ENCODE assay signal across 13 cellular contexts in the genomic region with DNA sequence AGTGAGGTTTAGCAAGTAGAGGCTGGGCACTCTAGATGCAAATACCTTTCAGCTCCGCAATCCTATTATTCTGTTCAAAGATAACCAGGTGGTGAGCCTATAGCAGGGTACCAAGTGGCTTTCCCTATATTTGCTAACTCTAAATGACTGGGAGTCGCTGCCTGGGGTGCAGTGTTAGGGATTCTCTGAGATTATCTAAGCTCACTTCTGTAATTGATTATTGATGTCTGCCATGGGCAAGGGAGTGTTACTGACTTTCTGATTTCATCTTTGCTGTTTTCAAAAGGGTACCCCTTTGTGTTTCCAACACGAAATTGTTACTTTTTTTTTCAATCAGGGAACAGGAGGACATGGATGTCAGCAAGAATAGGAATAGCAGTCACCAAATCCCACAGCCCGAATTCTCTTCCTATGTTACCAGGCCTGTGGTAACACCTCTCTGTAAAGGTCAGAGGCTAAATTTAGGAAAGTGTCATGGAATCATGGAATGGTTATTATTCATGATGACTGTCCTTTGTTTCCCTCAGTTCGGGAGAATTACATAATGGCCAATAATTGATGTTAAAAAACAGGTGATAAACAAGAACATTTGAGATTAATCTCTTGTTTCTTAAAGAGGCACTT.
"Had no signal": no experiment of that assay in that cellular context is flagged by ENCODE, and none has a peak within 500 bp of the region (broad histone marks: within the 10 kb centered on the region; RNA-seq: fewer than 3 reads in every experiment).

No MANE protein-coding gene starts in this region.

- H3K4me2 ChIP-seq: hepatocyte had no signal

- H3K27me3 ChIP-seq: dorsolateral prefrontal cortex, hepatocyte, pancreas had no signal

- DNase-seq: activated B cell treated with CpG ODN at 0.5 μM for 24 hours; activated CD4-positive, alpha-beta T cell treated with anti-CD3 and anti-CD28 coated beads, Interleukin-2, amount 10 ng/mL, durations not matched to agents 7 days and 5 days; amniotic stem cell; dorsolateral prefrontal cortex; kidney; left ventricle myocardium superior; midbrain; naive B cell had no signal

- H3K4me3 ChIP-seq: dorsolateral prefrontal cortex, hepatocyte, pancreas had no signal

- H3K9me3 ChIP-seq: pancreas had no signal

- H3K36me3 ChIP-seq: pancreas had no signal

- ATAC-seq: left ventricle myocardium superior; SK-N-SH treated with all-trans-retinoic acid at 6 μM for 48 hours; stimulated activated effector memory CD8-positive, alpha-beta T cell treated with anti-CD3 and anti-CD28 coated beads, Interleukin-12 subunit alpha, Interleukin-12 subunit beta, amount 100 ng/mL, for 72 hours had no signal

- H3K27ac ChIP-seq: hepatocyte had no signal

- H2AFZ ChIP-seq: hepatocyte had no signal

- FAIRE-seq: endometrium, kidney, pancreas had no signal
